Comparison of ENCODE assay signal across 8 cellular contexts in the genomic region with DNA sequence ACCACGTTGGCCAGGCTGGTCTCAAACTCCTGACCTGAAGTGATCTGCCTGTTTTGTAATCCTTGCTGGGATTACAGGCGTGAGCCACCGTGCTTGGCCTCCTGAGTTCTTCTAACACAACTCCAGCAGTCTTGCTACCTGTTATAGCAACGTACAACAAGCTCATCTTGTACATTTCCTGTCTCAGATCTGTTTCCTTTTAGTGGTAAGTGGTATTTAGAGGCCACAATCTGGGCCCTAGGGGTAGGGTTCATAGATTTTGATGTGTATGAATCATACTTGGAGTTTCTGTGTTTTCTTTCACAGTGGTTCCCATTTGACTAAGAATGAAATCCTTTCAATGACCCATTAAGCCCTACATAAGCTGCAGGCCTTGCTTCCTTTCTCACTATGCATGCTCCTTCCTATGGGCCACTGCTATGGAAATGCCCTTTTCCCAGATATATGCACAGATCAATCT.
DNase-seq lines count a peak whose midpoint lies in the region; ATAC-seq, FAIRE-seq and TF ChIP-seq lines count a peak whose summit lies in the region.

No MANE protein-coding gene starts in this region.

- TF ChIP-seq POLR2A in GM18526 (IDR thresholded peaks at IDR 0.05; ENCODE audit: extremely low read depth, insufficient read length), result peak; percentile 17

- FAIRE-seq in urothelium cell line (lab: Jason Lieb, UNC), result no peak

- ATAC-seq in HG02610 (IDR thresholded peaks at IDR 0.05; ENCODE audit: unreplicated experiment), result peak; percentile 96

- DNase-seq in MV-4-11 (lab: John Stamatoyannopoulos, UW) (peak; percentile 93), activated T-cell treated with anti-CD3 and anti-CD28 coated beads for 1 hour (ENCODE audit: low read depth) (peak; percentile 11), iris pigment epithelial cell (ENCODE audit: low read depth) (peak; percentile 83), NCI-H1694 (lab: John Stamatoyannopoulos, UW) (no peak), UCSD-AML1 (lab: John Stamatoyannopoulos, UW; ENCODE audit: unreplicated experiment) (no peak), urothelium cell line (ENCODE audit: low spot score) (no peak)

Comparison
In these comparisons a context has a peak if more than half of its experiments do, and no peak if none do; other contexts are left out.
1. DNase-seq: peak in MV-4-11 (single experiment), activated T-cell treated with anti-CD3 and anti-CD28 coated beads for 1 hour (single experiment) and iris pigment epithelial cell (single experiment); none in NCI-H1694 (single experiment), UCSD-AML1 (single experiment) and urothelium cell line (single experiment).